19 cellular contexts compared by ENCODE assay signal in genomic region chr10:99236627-99237309, GRCh38. TPM values are rescaled to one million over a fixed set of nuclear protein-coding genes. Genes with fewer than 3 reads are reported as not detected.
A peak's percentile ranks its signal among the peaks of the same experiment; 100 is the strongest.
DNase-seq lines count a peak whose midpoint lies in the region; TF ChIP-seq lines count a peak whose summit lies in the region.
"Had no signal": no experiment of that assay in that cellular context is flagged by ENCODE, and none has a peak within 500 bp of the region (broad histone marks: within the 10 kb centered on the region; RNA-seq: fewer than 3 reads in every experiment).

No MANE protein-coding gene starts in this region.

- H3K23ac ChIP-seq in H9 (ENCODE audit: insufficient read length, low read depth, low read length): no peak overlapping the region

- H3T11ph ChIP-seq in H9 (ENCODE audit: low read length): no peak overlapping the region

- H3K9me3 Mint-ChIP-seq in H9: peaks cover 0 to 3% of the 10 kb centered on the region in 2 experiments; a peak in 1 of 5 replicates
- no peaks in the 10 kb centered on the region for H3K9me3 Mint-ChIP-seq in activated CD4-positive, alpha-beta T cell treated with anti-CD3 and anti-CD28 coated beads, Interleukin-2, amount 10 ng/mL, durations not matched to agents 7 days and 5 days
- H3K9me3 Mint-ChIP-seq: T-cell had no signal

- no peak overlapping the region for H3K9ac ChIP-seq in H9 (ENCODE audit: extremely low read depth, insufficient read length, low read length)
- no peak overlapping the region for H3K9ac ChIP-seq in iPS-18a (ENCODE audit: low read length)
- H3K9ac ChIP-seq in rectal smooth muscle tissue (ENCODE audit: low read length): no peak overlapping the region

- CTCF ChIA-PET in activated CD4-positive, alpha-beta T cell treated with anti-CD3 and anti-CD28 coated beads, Interleukin-2, amount 10 ng/mL, durations not matched to agents 7 days and 5 days (lab: Charles Lee): no interaction called here

- H4K5ac ChIP-seq in H9 (ENCODE audit: insufficient read length, low read depth, low read length): no peak overlapping the region

- H3K4me1 Mint-ChIP-seq in H9: peaks cover 40 to 49% of the 10 kb centered on the region in 2 experiments
- peaks cover 21% of the 10 kb centered on the region for H3K4me1 Mint-ChIP-seq in activated CD4-positive, alpha-beta T cell treated with anti-CD3 and anti-CD28 coated beads, Interleukin-2, amount 10 ng/mL, durations not matched to agents 7 days and 5 days

- no peak overlapping the region for H3K56ac ChIP-seq in H9 (ENCODE audit: insufficient read length, low read depth, low read length)

- no peaks in the 10 kb centered on the region for H3K79me1 ChIP-seq in H9 (ENCODE audit: insufficient read depth, low read depth, low read length, poor library complexity, severe bottlenecking)

- no peak overlapping the region for H3K4ac ChIP-seq in H9 (ENCODE audit: low read depth, low read length)

- POLR2A ChIA-PET in activated CD4-positive, alpha-beta T cell treated with anti-CD3 and anti-CD28 coated beads, Interleukin-2, amount 10 ng/mL, durations not matched to agents 7 days and 5 days (lab: Charles Lee): no interaction called here

- H2BK12ac ChIP-seq in H9 (ENCODE audit: insufficient read length, low read depth, low read length): no peak overlapping the region

- H3K36me3 Mint-ChIP-seq in H9 (ENCODE audit: insufficient read depth in 1 of 3, low read depth in 3 of 3): no peaks in the 10 kb centered on the region
- H3K36me3 Mint-ChIP-seq in activated CD4-positive, alpha-beta T cell treated with anti-CD3 and anti-CD28 coated beads, Interleukin-2, amount 10 ng/mL, durations not matched to agents 7 days and 5 days (ENCODE audit: low read depth): no peaks in the 10 kb centered on the region
- H3K36me3 Mint-ChIP-seq: CD8-positive, alpha-beta memory T cell; T-cell had no signal

- H2BK120ac ChIP-seq in H9 (ENCODE audit: low read depth, low read length, poor library complexity, severe bottlenecking): no peak overlapping the region

- H3K4me1 ChIP-seq in H9 (ENCODE audit: insufficient read depth, low read length) (no peaks in the 10 kb centered on the region; the same call in 1 of the 2 replicates), iPS-18a (ENCODE audit: control insufficient read depth, low read depth, low read length) (peaks cover 26% of the 10 kb centered on the region), rectal smooth muscle tissue (ENCODE audit: control insufficient read depth, insufficient read depth, low read length) (peaks cover 5% of the 10 kb centered on the region)
- H3K4me1 ChIP-seq: colonic mucosa had no signal

- peaks cover 43% of the 10 kb centered on the region for H3K27me3 ChIP-seq in H9 (ENCODE audit: insufficient read depth, low read length)
- H3K27me3 ChIP-seq in iPS-18a (ENCODE audit: control insufficient read depth, insufficient read depth, low read length): peaks cover 71% of the 10 kb centered on the region
- H3K27me3 ChIP-seq in rectal smooth muscle tissue (ENCODE audit: control insufficient read depth, insufficient read depth, low read length): peaks cover 40% of the 10 kb centered on the region

- H3K27me3 Mint-ChIP-seq in H9 (ENCODE audit: low read depth): peaks cover 99% of the 10 kb centered on the region
- peaks cover 65% of the 10 kb centered on the region for H3K27me3 Mint-ChIP-seq in activated CD4-positive, alpha-beta T cell treated with anti-CD3 and anti-CD28 coated beads, Interleukin-2, amount 10 ng/mL, durations not matched to agents 7 days and 5 days

- H4K20me1 ChIP-seq in H9 (ENCODE audit: control insufficient read depth, insufficient read depth, insufficient read length): no peaks in the 10 kb centered on the region

- H3K18ac ChIP-seq in H9 (ENCODE audit: insufficient read length, low read depth, low read length): no peak overlapping the region

- no peak overlapping the region for H2BK20ac ChIP-seq in H9 (ENCODE audit: low read depth, low read length, poor library complexity, severe bottlenecking)

- H3K4me3 ChIP-seq in coronary artery: peak overlapping the region; percentile 45
- peak overlapping the region; percentile 77 for H3K4me3 ChIP-seq in iPS-18a (ENCODE audit: low read length)
- peak overlapping the region; percentile 40 for H3K4me3 ChIP-seq in rectal smooth muscle tissue (ENCODE audit: low read length)
- H3K4me3 ChIP-seq: colonic mucosa, left lung had no signal

- no peak overlapping the region for H4K91ac ChIP-seq in H9 (ENCODE audit: insufficient read length, low read depth, low read length)

- no peaks in the 10 kb centered on the region for H3K79me2 ChIP-seq in H9 (ENCODE audit: insufficient read depth, low read length)

- H3K14ac ChIP-seq in H9 (ENCODE audit: insufficient read depth, low read length): no peak overlapping the region

- peak overlapping the region; percentile 61 to 76 for H3K4me3 Mint-ChIP-seq in H9
- no peak overlapping the region for H3K4me3 Mint-ChIP-seq in activated CD4-positive, alpha-beta T cell treated with anti-CD3 and anti-CD28 coated beads, Interleukin-2, amount 10 ng/mL, durations not matched to agents 7 days and 5 days
- H3K4me3 Mint-ChIP-seq: activated B cell treated with CpG ODN at 0.5 μM for 24 hours had no signal

- H3K27ac Mint-ChIP-seq in H9: peak overlapping the region in 1 of 3 experiments; percentile 31; a peak in 1 of 7 replicates
- H3K27ac Mint-ChIP-seq in activated CD4-positive, alpha-beta T cell treated with anti-CD3 and anti-CD28 coated beads, Interleukin-2, amount 10 ng/mL, durations not matched to agents 7 days and 5 days: no peak overlapping the region
- H3K27ac Mint-ChIP-seq: activated B cell treated with CpG ODN at 0.5 μM for 24 hours, T-cell had no signal

- H2BK15ac ChIP-seq in H9 (ENCODE audit: low read depth, low read length): no peak overlapping the region

- H3K23me2 ChIP-seq in H9 (ENCODE audit: insufficient read length, low read depth, low read length, poor library complexity, severe bottlenecking): peaks cover 35% of the 10 kb centered on the region

- H2BK5ac ChIP-seq in H9 (ENCODE audit: insufficient read length, low read length): no peak overlapping the region

- peak; percentile 52 for DNase-seq in H9
- no peak for DNase-seq in coronary artery (ENCODE audit: low spot score)
- DNase-seq in activated CD4-positive, alpha-beta T cell treated with anti-CD3 and anti-CD28 coated beads, Interleukin-2, amount 10 ng/mL, durations not matched to agents 7 days and 5 days: no peak
- DNase-seq in NCI-H2081 treated with DMSO at 0.1 percent for 48 hours (lab: John Stamatoyannopoulos, UW): no peak
- DNase-seq in NOMO-1 (lab: John Stamatoyannopoulos, UW; ENCODE audit: unreplicated experiment in 2 of 2): no peak
- DNase-seq in NCI-H187 treated with DMSO at 0.1 percent for 48 hours (lab: John Stamatoyannopoulos, UW): no peak
- DNase-seq: activated B cell treated with CpG ODN at 0.5 μM for 24 hours; CD8-positive, alpha-beta memory T cell; EL; left lung; NCI-H1436 treated with DMSO at 0.1 percent for 48 hours; NCI-H226; NK-92 treated with Interleukin-12 subunit alpha and Interleukin-12 subunit beta, amount 100 ng/mL, for 24 hours; stimulated activated naive CD8-positive, alpha-beta T cell treated with anti-CD3 and anti-CD28 coated beads, Interleukin-15, Interleukin-2, amounts not matched to agents 100 U/mL and 50 U/mL, for 24 hours; T-cell had no signal

- TF ChIP-seq CTCF in H9 (conservative IDR thresholded peaks at IDR 0.05) (no peak), coronary artery (IDR thresholded peaks at IDR 0.05) (no peak)

- H2AK5ac ChIP-seq in H9 (ENCODE audit: insufficient read length, low read length): no peak overlapping the region

- H3K9me3 ChIP-seq in H9 (ENCODE audit: control insufficient read depth, low read depth, low read length) (no peaks in the 10 kb centered on the region), iPS-18a (ENCODE audit: control insufficient read depth, low read depth, low read length) (no peaks in the 10 kb centered on the region)
- H3K9me3 ChIP-seq: colonic mucosa, left lung had no signal

- H2AFZ ChIP-seq in H9 (ENCODE audit: low read length): no peak overlapping the region

- H3K27ac ChIP-seq in H9 (ENCODE audit: insufficient read length, low read depth, low read length): no peak overlapping the region
- no peak overlapping the region for H3K27ac ChIP-seq in coronary artery
- no peak overlapping the region for H3K27ac ChIP-seq in iPS-18a (ENCODE audit: low read length)
- no peak overlapping the region for H3K27ac ChIP-seq in rectal smooth muscle tissue (ENCODE audit: low read depth, low read length)
- H3K27ac ChIP-seq: colonic mucosa, left lung had no signal

- no peaks in the 10 kb centered on the region for H3K36me3 ChIP-seq in iPS-18a (ENCODE audit: control insufficient read depth, low read depth, low read length)
- H3K36me3 ChIP-seq in rectal smooth muscle tissue (ENCODE audit: control insufficient read depth, insufficient read depth, low read length): no peaks in the 10 kb centered on the region
- H3K36me3 ChIP-seq: colonic mucosa, left lung had no signal

- no peak overlapping the region for H4K8ac ChIP-seq in H9 (replicated peaks; ENCODE audit: insufficient read length, low read depth, low read length)

- peak overlapping the region; percentile 86 for H3K4me2 ChIP-seq in H9 (ENCODE audit: insufficient read depth, insufficient read length, low read length)

- WGBS in H9 (ENCODE audit: extremely low coverage, insufficient read length, low lambda C conversion rate): no CpG with 5 or more reads among the region's 25 CpGs

RNA-seq across cellular contexts. Expression of gene HPSE2, which starts 1.1 kb away (rescaled TPM):
- total RNA-seq in H9 (2021): 0.15 and 0.20 TPM in 2 replicates
- not detected for total RNA-seq in activated CD4-positive, alpha-beta T cell treated with anti-CD3 and anti-CD28 coated beads, Interleukin-2, amount 10 ng/mL, durations not matched to agents 7 days and 5 days
- total RNA-seq: activated B cell treated with CpG ODN at 0.5 μM for 24 hours, myocyte had no signal
